Comparison of ENCODE assay signal across 13 cellular contexts in the genomic region with DNA sequence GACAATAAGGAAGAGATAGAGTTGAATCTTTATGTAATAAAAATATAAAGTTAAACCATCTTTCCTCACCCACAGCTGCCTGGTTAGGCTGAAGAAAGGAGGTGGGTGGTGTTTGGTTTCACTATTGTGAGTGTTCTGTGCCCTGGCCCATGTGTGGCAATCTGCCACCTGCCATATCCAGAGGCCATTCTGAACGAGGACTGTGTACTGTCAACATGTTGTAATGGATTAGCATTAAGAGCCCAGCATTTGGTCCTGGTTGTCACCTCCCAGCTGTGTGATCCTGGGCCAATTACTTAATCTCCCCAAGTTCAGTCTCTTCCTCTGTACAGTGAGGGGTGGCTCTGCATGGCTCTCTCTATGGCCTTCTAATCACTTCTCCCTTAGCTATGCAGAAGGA.
DNase-seq lines count a peak whose midpoint lies in the region; TF ChIP-seq lines count a peak whose summit lies in the region.
"Had no signal": no experiment of that assay in that cellular context is flagged by ENCODE, and none has a peak within 500 bp of the region (broad histone marks: within the 10 kb centered on the region; RNA-seq: fewer than 3 reads in every experiment).

No MANE protein-coding gene starts in this region.

- H3K4me3 Mint-ChIP-seq in activated naive CD4-positive, alpha-beta T cell treated with anti-CD3 and anti-CD28 coated beads, Interleukin-2, amount 10 ng/mL, durations not matched to agents 7 days and 5 days = no peak overlapping the region
- H3K4me3 Mint-ChIP-seq: activated B cell treated with CpG ODN at 0.5 μM for 24 hours; activated naive CD8-positive, alpha-beta T cell treated with anti-CD3 and anti-CD28 coated beads, Interleukin-2, amount 10 ng/mL, durations not matched to agents 7 days and 5 days had no signal

- no peak overlapping the region for H3K4me3 ChIP-seq in SJCRH30
- no peak overlapping the region for H3K4me3 ChIP-seq in osteoblast (ENCODE audit: insufficient read depth, low read length)
- H3K4me3 ChIP-seq: vagina had no signal

- H3K4me1 ChIP-seq in SJCRH30 = peaks cover 4% of the 10 kb centered on the region; the same call in 1 of the 2 replicates
- peaks cover 11% of the 10 kb centered on the region for H3K4me1 ChIP-seq in osteoblast (ENCODE audit: insufficient read depth, low read length)

- CTCF ChIA-PET in activated naive CD4-positive, alpha-beta T cell treated with anti-CD3 and anti-CD28 coated beads, Interleukin-2, amount 10 ng/mL, durations not matched to agents 7 days and 5 days (lab: Charles Lee) = interaction anchor here (1.4 kb wide), 1 partner anchor 49 kb away, joined by 3 read pairs; no protein-coding TSS in a partner anchor

- H3K36me3 Mint-ChIP-seq in activated naive CD4-positive, alpha-beta T cell treated with anti-CD3 and anti-CD28 coated beads, Interleukin-2, amount 10 ng/mL, durations not matched to agents 7 days and 5 days = no peaks in the 10 kb centered on the region
- H3K36me3 Mint-ChIP-seq: activated naive CD8-positive, alpha-beta T cell treated with anti-CD3 and anti-CD28 coated beads, Interleukin-2, amount 10 ng/mL, durations not matched to agents 7 days and 5 days had no signal

- H3K27ac ChIP-seq in SJCRH30 (no peak overlapping the region), osteoblast (ENCODE audit: low read depth, low read length) (no peak overlapping the region)

- H2AFZ ChIP-seq in osteoblast (ENCODE audit: low read length) = peak overlapping the region; percentile 30

- TF ChIP-seq CTCF in osteoblast (IDR thresholded peaks at IDR 0.05; ENCODE audit: extremely low read depth, low read depth, low read length) = no peak

- H3K9me3 Mint-ChIP-seq in activated naive CD4-positive, alpha-beta T cell treated with anti-CD3 and anti-CD28 coated beads, Interleukin-2, amount 10 ng/mL, durations not matched to agents 7 days and 5 days = peaks cover 2% of the 10 kb centered on the region

- DNase-seq in D341Med (ENCODE audit: low spot score) (peak; percentile 73), NCI-H2029 (lab: John Stamatoyannopoulos, UW) (peak; percentile 42), SJCRH30 (peak; percentile 30 to 63), osteoblast (ENCODE audit: insufficient read length, low spot score, missing footprints) (no peak), erythroblast (lab: John Stamatoyannopoulos, UW) (no peak), NCI-H446 treated with DMSO at 0.1 percent for 48 hours (lab: John Stamatoyannopoulos, UW) (no peak), GOT3 (lab: John Stamatoyannopoulos, UW) (no peak)
- DNase-seq in activated naive CD4-positive, alpha-beta T cell treated with anti-CD3 and anti-CD28 coated beads, Interleukin-2, amount 10 ng/mL, durations not matched to agents 7 days and 5 days = no peak
- DNase-seq: activated B cell treated with CpG ODN at 0.5 μM for 24 hours; activated naive CD8-positive, alpha-beta T cell treated with anti-CD3 and anti-CD28 coated beads, Interleukin-2, amount 10 ng/mL, durations not matched to agents 7 days and 5 days; DMS79; nucleus accumbens had no signal

- H4K20me1 ChIP-seq in osteoblast (ENCODE audit: insufficient read depth, low read length) = no peaks in the 10 kb centered on the region

- H3K27me3 ChIP-seq in SJCRH30 (no peaks in the 10 kb centered on the region), osteoblast (ENCODE audit: insufficient read depth, low read length) (no peaks in the 10 kb centered on the region)
- H3K27me3 ChIP-seq: vagina had no signal

- H3K27me3 Mint-ChIP-seq in activated naive CD4-positive, alpha-beta T cell treated with anti-CD3 and anti-CD28 coated beads, Interleukin-2, amount 10 ng/mL, durations not matched to agents 7 days and 5 days = peaks cover 8% of the 10 kb centered on the region
- H3K27me3 Mint-ChIP-seq: activated B cell treated with CpG ODN at 0.5 μM for 24 hours had no signal

- no peaks in the 10 kb centered on the region for H3K4me1 Mint-ChIP-seq in activated naive CD4-positive, alpha-beta T cell treated with anti-CD3 and anti-CD28 coated beads, Interleukin-2, amount 10 ng/mL, durations not matched to agents 7 days and 5 days
- H3K4me1 Mint-ChIP-seq: activated B cell treated with CpG ODN at 0.5 μM for 24 hours; activated naive CD8-positive, alpha-beta T cell treated with anti-CD3 and anti-CD28 coated beads, Interleukin-2, amount 10 ng/mL, durations not matched to agents 7 days and 5 days had no signal

- TF ChIP-seq POLR2A in erythroblast (IDR thresholded peaks at IDR 0.05; ENCODE audit: low read length) = no peak

- no peak overlapping the region for H3K4me2 ChIP-seq in osteoblast (ENCODE audit: insufficient read depth, low read length)

- no peak overlapping the region for H3K27ac Mint-ChIP-seq in activated naive CD4-positive, alpha-beta T cell treated with anti-CD3 and anti-CD28 coated beads, Interleukin-2, amount 10 ng/mL, durations not matched to agents 7 days and 5 days
- H3K27ac Mint-ChIP-seq: activated B cell treated with CpG ODN at 0.5 μM for 24 hours; activated naive CD8-positive, alpha-beta T cell treated with anti-CD3 and anti-CD28 coated beads, Interleukin-2, amount 10 ng/mL, durations not matched to agents 7 days and 5 days had no signal

- H3K9me3 ChIP-seq in SJCRH30 (replicated peaks) (no peaks in the 10 kb centered on the region), osteoblast (ENCODE audit: low read depth, low read length) (no peaks in the 10 kb centered on the region)
- H3K9me3 ChIP-seq: vagina had no signal

- H3K36me3 ChIP-seq in SJCRH30 (no peaks in the 10 kb centered on the region), osteoblast (ENCODE audit: insufficient read depth, low read length) (no peaks in the 10 kb centered on the region)
- H3K36me3 ChIP-seq: vagina had no signal

- no peaks in the 10 kb centered on the region for H3K79me2 ChIP-seq in osteoblast (ENCODE audit: insufficient read depth, low read length)

Comparison
In these comparisons a context has a peak if more than half of its experiments do, and no peak if none do; other contexts are left out.
1. DNase-seq: peak in D341Med (single experiment), NCI-H2029 (single experiment) and SJCRH30 (2 of 2); none in osteoblast (single experiment), erythroblast (0 of 2), activated naive CD4-positive, alpha-beta T cell treated with anti-CD3 and anti-CD28 coated beads, Interleukin-2, amount 10 ng/mL, durations not matched to agents 7 days and 5 days (single experiment), NCI-H446 treated with DMSO at 0.1 percent for 48 hours (single experiment) and GOT3 (single experiment).